In the genomic region with DNA sequence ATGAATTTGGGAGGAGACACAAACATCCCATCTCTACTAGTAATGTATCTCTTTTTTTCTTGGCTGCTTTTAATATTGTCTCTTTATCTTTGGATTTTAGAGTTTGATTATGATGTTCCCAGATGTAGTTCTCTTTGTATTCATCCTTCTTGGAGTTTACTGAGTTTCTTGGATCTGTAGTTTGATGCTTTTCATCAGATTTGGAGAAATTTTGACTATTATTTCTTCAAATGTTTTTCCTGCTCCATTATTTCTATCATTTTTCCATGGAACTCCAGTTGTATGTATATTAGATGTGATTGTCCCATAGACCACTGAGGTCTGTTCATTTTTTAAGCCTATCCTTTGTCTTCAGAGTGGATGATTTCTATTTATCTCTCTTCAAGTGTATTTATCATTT, we compare ENCODE assay signal across 10 cellular contexts.
ATAC-seq and TF ChIP-seq lines count a peak whose summit lies in the region.
"Had no signal": no experiment of that assay in that cellular context is flagged by ENCODE, and none has a peak within 500 bp of the region (broad histone marks: within the 10 kb centered on the region; RNA-seq: fewer than 3 reads in every experiment).

No MANE protein-coding gene starts in this region.

- H3K27ac ChIP-seq in HEK293 (ENCODE audit: extremely low read depth, low read depth, low read length) = no peak overlapping the region
- H3K27ac ChIP-seq: 22Rv1; A549; BLaER1; BLaER1 treated with 17β-estradiol and CSF1 and Interleukin-3, amounts not matched to agents 10 nM and 100 nM; C4-2B had no signal

- no peaks in the 10 kb centered on the region; the same call in 1 of the 2 replicates for H3K9me3 ChIP-seq in HEK293 (ENCODE audit: control insufficient read depth, insufficient read depth, low read depth, low read length)
- H3K9me3 ChIP-seq: BE2C had no signal

- H3K4me1 ChIP-seq in HEK293 (ENCODE audit: control insufficient read depth, insufficient read depth, low read length) = peaks cover 12% of the 10 kb centered on the region
- H3K4me1 ChIP-seq: Caco-2 had no signal

- CTCF ChIA-PET in HEK293 (lab: Yijun Ruan, JAX) = no interaction called here

- ATAC-seq in GM18519 (IDR thresholded peaks at IDR 0.05; ENCODE audit: low FRiP score, unreplicated experiment) = no peak
- ATAC-seq: A549; CD8-positive, alpha-beta T cell had no signal

- no peak overlapping the region for H3K4me3 ChIP-seq in HEK293 (ENCODE audit: low read depth, low read length)
- H3K4me3 ChIP-seq: A549; BLaER1; BLaER1 treated with 17β-estradiol and CSF1 and Interleukin-3, amounts not matched to agents 10 nM and 100 nM had no signal

- POLR2A ChIA-PET in HEK293 (lab: Yijun Ruan, JAX) = no interaction called here

- H3K36me3 ChIP-seq in HEK293 (ENCODE audit: control insufficient read depth in 2 of 2, insufficient read depth in 1 of 2, low read length in 2 of 2) = no peaks in the 10 kb centered on the region
- H3K36me3 ChIP-seq: BE2C, BLaER1 had no signal

- TF ChIP-seq CTCF in HEK293 (tag by site-specific recombination; IDR thresholded peaks at IDR 0.05) = no peak

TF ChIP-seq in HEK293, 187 proteins besides CTCF, POLR2A, EP300 and RAD21:
- TF ChIP-seq ZNF48 (tag by site-specific recombination; IDR thresholded peaks at IDR 0.05) (no peak), ZNF658 (tag by site-specific recombination; IDR thresholded peaks at IDR 0.05) (no peak), FEZF1 (tag by site-specific recombination; IDR thresholded peaks at IDR 0.05) (no peak), ZNF558 (tag by site-specific recombination; IDR thresholded peaks at IDR 0.05) (peak; percentile 95)
TF ChIP-seq in HEK293: peak in this region for 1.
